ENCODE assay signal across 2 cellular contexts in genomic region chr1:111192643-111193519, GRCh38.
TF ChIP-seq lines count a peak whose summit lies in the region.

No MANE protein-coding gene starts in this region.

TF ChIP-seq in SK-N-SH, 30 proteins besides CTCF, POLR2A, EP300 and RAD21:
- TF ChIP-seq IRF3 (IDR thresholded peaks at IDR 0.05; ENCODE audit: low read depth, low read length) (no peak), ZBTB33 (IDR thresholded peaks at IDR 0.05; ENCODE audit: borderline replicate concordance, low read depth) (no peak), TEAD4 (IDR thresholded peaks at IDR 0.05; ENCODE audit: borderline replicate concordance, insufficient read depth) (no peak), CHD2 (IDR thresholded peaks at IDR 0.05; ENCODE audit: low read length, partially characterized antibody) (no peak), REST (IDR thresholded peaks at IDR 0.05; ENCODE audit: low read depth, low read length) (no peak), YY1 (IDR thresholded peaks at IDR 0.05; ENCODE audit: low read depth) (no peak), GATA2 (CRISPR knock-in tag; IDR thresholded peaks at IDR 0.05) (no peak), RFX5 (IDR thresholded peaks at IDR 0.05; ENCODE audit: low read length) (no peak), POLR2AphosphoS5 (IDR thresholded peaks at IDR 0.05; ENCODE audit: low read depth, low read length) (no peak), NFIC (IDR thresholded peaks at IDR 0.05; ENCODE audit: borderline replicate concordance) (no peak), SIN3A (IDR thresholded peaks at IDR 0.05; ENCODE audit: borderline replicate concordance, low read depth, low read length) (no peak), RXRA (IDR thresholded peaks at IDR 0.05; ENCODE audit: borderline replicate concordance, low read depth) (no peak), MXI1 (IDR thresholded peaks at IDR 0.05; ENCODE audit: low read depth, low read length) (no peak), PBX3 (IDR thresholded peaks at IDR 0.05) (no peak), SMC3 (IDR thresholded peaks at IDR 0.05; ENCODE audit: low read depth, low read length) (no peak), TAF1 (IDR thresholded peaks at IDR 0.05; ENCODE audit: borderline replicate concordance, low read depth, low read length) (no peak)

TF ChIP-seq in SK-N-SH treated with all-trans-retinoic acid at 6 μM for 48 hours, 23 proteins besides CTCF, POLR2A, EP300 and RAD21 (continued from another document):
- TF ChIP-seq RARB (CRISPR knock-in tag; IDR thresholded peaks at IDR 0.05) (no peak), GLIS3 (CRISPR knock-in tag; IDR thresholded peaks at IDR 0.05) (no peak), ISL1 (CRISPR knock-in tag; IDR thresholded peaks at IDR 0.05) (no peak), TCF4 (CRISPR knock-in tag; IDR thresholded peaks at IDR 0.05; ENCODE audit: borderline replicate concordance) (no peak), ZFP30 (CRISPR knock-in tag; IDR thresholded peaks at IDR 0.05) (no peak), OSR1 (CRISPR knock-in tag; IDR thresholded peaks at IDR 0.05) (no peak), BACH2 (CRISPR knock-in tag; IDR thresholded peaks at IDR 0.05; ENCODE audit: borderline replicate concordance) (no peak), ZC3H10 (CRISPR knock-in tag; IDR thresholded peaks at IDR 0.05) (no peak), POU6F1 (CRISPR knock-in tag; IDR thresholded peaks at IDR 0.05; ENCODE audit: borderline replicate concordance, low read depth) (no peak), SNAI2 (CRISPR knock-in tag; IDR thresholded peaks at IDR 0.05) (no peak), ZNF70 (CRISPR knock-in tag; IDR thresholded peaks at IDR 0.05) (no peak), CSRNP3 (CRISPR knock-in tag; IDR thresholded peaks at IDR 0.05) (no peak), TOX (CRISPR knock-in tag; IDR thresholded peaks at IDR 0.05; ENCODE audit: borderline replicate concordance) (no peak), TSHZ2 (CRISPR knock-in tag; IDR thresholded peaks at IDR 0.05) (no peak), ZNF565 (CRISPR knock-in tag; conservative IDR thresholded peaks at IDR 0.05; ENCODE audit: low read depth) (no peak), ARNTL (CRISPR knock-in tag; IDR thresholded peaks at IDR 0.05; ENCODE audit: borderline replicate concordance, low read depth) (no peak), CSDC2 (CRISPR knock-in tag; IDR thresholded peaks at IDR 0.05) (no peak)
